ENCODE assay signal across 28 cellular contexts in the genomic region with DNA sequence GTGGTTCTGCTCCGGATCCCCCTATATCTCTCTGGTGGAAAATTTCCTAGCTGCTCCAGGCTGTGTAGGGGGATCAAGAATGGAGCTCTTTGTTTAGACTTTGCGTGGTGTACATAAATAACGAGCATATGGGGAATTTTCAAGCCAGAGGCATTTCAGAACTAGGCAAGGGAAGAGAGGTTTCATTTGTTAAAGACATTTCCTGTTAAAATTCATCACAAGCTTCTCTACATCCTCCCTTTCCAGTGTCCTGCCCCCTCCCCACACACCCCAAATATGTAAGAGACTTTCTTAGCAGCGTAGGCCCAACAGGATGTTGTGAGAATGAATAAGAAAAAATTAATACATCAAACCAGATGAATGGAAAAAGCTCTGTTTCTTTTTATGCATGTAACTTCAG.
DNase-seq lines count a peak whose midpoint lies in the region; ATAC-seq and TF ChIP-seq lines count a peak whose summit lies in the region.
"Had no signal": no experiment of that assay in that cellular context is flagged by ENCODE, and none has a peak within 500 bp of the region (broad histone marks: within the 10 kb centered on the region; RNA-seq: fewer than 3 reads in every experiment).

No MANE protein-coding gene starts in this region.

- H3K27me3 ChIP-seq in AG04450 (ENCODE audit: control insufficient read depth, insufficient read depth, low read length) (no peaks in the 10 kb centered on the region), mesenchymal stem cell (ENCODE audit: control insufficient read depth in 1 of 2, insufficient read depth in 1 of 2, low read length in 2 of 2) (peaks cover 0 to 9% of the 10 kb centered on the region in 2 experiments), vagina (no peaks in the 10 kb centered on the region), right atrium auricular region (no peaks in the 10 kb centered on the region)
- H3K27me3 ChIP-seq in CD4-positive, alpha-beta T cell (ENCODE audit: control insufficient read depth, insufficient read depth, low read length), result no peaks in the 10 kb centered on the region
- H3K27me3 ChIP-seq: thyroid gland had no signal

- H3K9me3 ChIP-seq in AG04450 (ENCODE audit: control insufficient read depth, insufficient read depth, low read length) (peaks cover 6% of the 10 kb centered on the region), mesenchymal stem cell (ENCODE audit: control insufficient read depth, low read length) (no peaks in the 10 kb centered on the region), vagina (no peaks in the 10 kb centered on the region), right atrium auricular region (no peaks in the 10 kb centered on the region)
- no peaks in the 10 kb centered on the region for H3K9me3 ChIP-seq in CD4-positive, alpha-beta T cell (ENCODE audit: control insufficient read depth, low read length)
- H3K9me3 ChIP-seq: heart left ventricle, lower lobe of right lung, thyroid gland had no signal

- no peak overlapping the region for H3K27ac Mint-ChIP-seq in CD4-positive, alpha-beta T cell
- H3K27ac Mint-ChIP-seq in T-helper 2 cell treated with Interferon-gamma antibody and Interleukin-4, amounts not matched to agents 5 μg/mL and 100 μg/mL, for 36 hours, result no peak overlapping the region
- H3K27ac Mint-ChIP-seq: CD14-positive monocyte, HFFc6, progenitor cell of endocrine pancreas, WTC11 had no signal

- TF ChIP-seq CTCF in AG04450 (IDR thresholded peaks at IDR 0.05; ENCODE audit: low read depth, low read length) (no peak), vagina (IDR thresholded peaks at IDR 0.05) (no peak), right atrium auricular region (IDR thresholded peaks at IDR 0.05) (no peak)
- no peak for TF ChIP-seq CTCF in CD4-positive, alpha-beta T cell (IDR thresholded peaks at IDR 0.05)

- peak; percentile 30 for DNase-seq in AG04450 (ENCODE audit: low read depth, low spot score)
- DNase-seq in CD4-positive, alpha-beta T cell, result no peak
- DNase-seq in T-helper 2 cell treated with Interferon-gamma antibody and Interleukin-4, amounts not matched to agents 5 μg/mL and 100 μg/mL, for 36 hours (ENCODE audit: low spot score), result peak; percentile 20
- peak; percentile 71 for DNase-seq in mesenchymal stem cell
- DNase-seq in vagina (ENCODE audit: extremely low spot score in 2 of 2), result no peak
- DNase-seq in germinal center (ENCODE audit: low spot score), result no peak
- DNase-seq in right atrium auricular region (ENCODE audit: low spot score), result no peak
- DNase-seq: activated naive CD4-positive, alpha-beta T cell treated with anti-CD3 and anti-CD28 coated beads, Interleukin-2, amount 50 U/mL, for 16 hours; activated T-cell treated with anti-CD3 and anti-CD28 coated beads, Interleukin-2, amount 50 U/mL, for 4 hours; effector CD4-positive, alpha-beta T cell; HFFc6; Kasumi-1; kidney glomerular epithelial cell; lower lobe of right lung; MV-4-11; NCI-H1694; NCI-H526 treated with DMSO at 0.1 percent for 48 hours; PC-9; Right ventricle myocardium superior; stimulated activated naive CD8-positive, alpha-beta T cell treated with anti-CD3 and anti-CD28 coated beads, Interleukin-15, amount 100 ng/mL, for 72 hours; SW 1271; thyroid gland had no signal

- WGBS in mesenchymal stem cell, result 44% methylated on average over 2 of the region's 4 CpGs

- CTCF ChIA-PET in AG04450 (lab: Charles Lee), result interaction anchor here (1.0 to 1.3 kb wide), 3 partner anchors 26 to 1137 kb away, joined by 3 read pairs; no protein-coding TSS in a partner anchor
- CTCF ChIA-PET in CD4-positive, alpha-beta T cell (lab: Charles Lee), result no interaction called here

- H2AFZ ChIP-seq in mesenchymal stem cell (ENCODE audit: low read depth, low read length), result no peak overlapping the region
- H2AFZ ChIP-seq: PC-9 had no signal

- H3K27ac ChIP-seq in AG04450 (ENCODE audit: low read depth, low read length), result peak overlapping the region; percentile 71
- no peak overlapping the region for H3K27ac ChIP-seq in CD4-positive, alpha-beta T cell (ENCODE audit: low read depth, low read length)
- H3K27ac ChIP-seq in mesenchymal stem cell (ENCODE audit: low read length, poor library complexity, severe bottlenecking), result no peak overlapping the region
- no peak overlapping the region for H3K27ac ChIP-seq in vagina
- no peak overlapping the region for H3K27ac ChIP-seq in right atrium auricular region
- H3K27ac ChIP-seq: heart left ventricle, lower lobe of right lung, PC-9, thyroid gland had no signal

- no peak overlapping the region for H4K91ac ChIP-seq in mesenchymal stem cell (ENCODE audit: low read length)

- H4K8ac ChIP-seq in mesenchymal stem cell (ENCODE audit: low read length), result peak overlapping the region; percentile 90

- H2BK12ac ChIP-seq in mesenchymal stem cell (ENCODE audit: low read length in 2 of 2), result peak overlapping the region in 1 of 2 experiments; percentile 80

- H3K9ac ChIP-seq in mesenchymal stem cell (ENCODE audit: low read length), result no peak overlapping the region

- no peak overlapping the region for H2BK5ac ChIP-seq in mesenchymal stem cell (ENCODE audit: low read depth, low read length, poor library complexity, severe bottlenecking)

- H3K4me1 ChIP-seq in mesenchymal stem cell (ENCODE audit: control insufficient read depth, insufficient read depth, low read depth, low read length) (no peaks in the 10 kb centered on the region), vagina (no peaks in the 10 kb centered on the region), right atrium auricular region (no peaks in the 10 kb centered on the region)
- H3K4me1 ChIP-seq: lower lobe of right lung, thyroid gland had no signal

- peaks cover 7% of the 10 kb centered on the region for H3K4me1 Mint-ChIP-seq in CD4-positive, alpha-beta T cell (ENCODE audit: low read depth)
- peaks cover 8% of the 10 kb centered on the region for H3K4me1 Mint-ChIP-seq in T-helper 2 cell treated with Interferon-gamma antibody and Interleukin-4, amounts not matched to agents 5 μg/mL and 100 μg/mL, for 36 hours (ENCODE audit: low read depth)
- H3K4me1 Mint-ChIP-seq: CD14-positive monocyte had no signal

- ATAC-seq in CD4-positive, alpha-beta T cell (ENCODE audit: poor library complexity), result peak; percentile 44
- ATAC-seq in HG03378 (IDR thresholded peaks at IDR 0.05; ENCODE audit: unreplicated experiment), result no peak
- ATAC-seq: HepG2; lower lobe of right lung; stimulated activated naive CD8-positive, alpha-beta T cell treated with anti-CD3 and anti-CD28 coated beads, Interleukin-15, amount 100 ng/mL, for 72 hours; WTC11 had no signal

- H3K4me3 ChIP-seq in AG04450 (ENCODE audit: low read depth, low read length) (no peak overlapping the region), mesenchymal stem cell (ENCODE audit: insufficient read depth in 1 of 2, low read depth in 1 of 2, low read length in 2 of 2) (no peak overlapping the region), vagina (no peak overlapping the region), right atrium auricular region (no peak overlapping the region)
- H3K4me3 ChIP-seq: heart left ventricle, lower lobe of right lung, PC-9, thyroid gland had no signal

- H3K9me3 Mint-ChIP-seq in CD4-positive, alpha-beta T cell, result no peaks in the 10 kb centered on the region
- no peaks in the 10 kb centered on the region for H3K9me3 Mint-ChIP-seq in T-helper 2 cell treated with Interferon-gamma antibody and Interleukin-4, amounts not matched to agents 5 μg/mL and 100 μg/mL, for 36 hours
- H3K9me3 Mint-ChIP-seq: activated T-cell treated with anti-CD3 and anti-CD28 coated beads, Interleukin-2, amount 50 U/mL, for 4 hours; HFFc6 had no signal

- H3K79me1 ChIP-seq in mesenchymal stem cell (replicated peaks; ENCODE audit: low read length, poor library complexity, severe bottlenecking), result no peaks in the 10 kb centered on the region

- POLR2A ChIA-PET in AG04450 (lab: Yijun Ruan, JAX), result interaction anchor here (1.0 to 1.1 kb wide), 2 partner anchors 214 to 1136 kb away, joined by 3 read pairs; a partner anchor contains a TSS
- POLR2A ChIA-PET in CD4-positive, alpha-beta T cell (lab: Charles Lee), result no interaction called here

- no peak overlapping the region for H2AK5ac ChIP-seq in mesenchymal stem cell (ENCODE audit: low read length, severe bottlenecking)

- no peaks in the 10 kb centered on the region for H3K27me3 Mint-ChIP-seq in CD4-positive, alpha-beta T cell
- no peaks in the 10 kb centered on the region for H3K27me3 Mint-ChIP-seq in T-helper 2 cell treated with Interferon-gamma antibody and Interleukin-4, amounts not matched to agents 5 μg/mL and 100 μg/mL, for 36 hours (ENCODE audit: low read depth)

- no peaks in the 10 kb centered on the region for H3K36me3 Mint-ChIP-seq in CD4-positive, alpha-beta T cell (ENCODE audit: low read depth)
- no peaks in the 10 kb centered on the region for H3K36me3 Mint-ChIP-seq in T-helper 2 cell treated with Interferon-gamma antibody and Interleukin-4, amounts not matched to agents 5 μg/mL and 100 μg/mL, for 36 hours (ENCODE audit: low read depth)
- H3K36me3 Mint-ChIP-seq: CD14-positive monocyte, WTC11 had no signal

- H3K36me3 ChIP-seq in mesenchymal stem cell (ENCODE audit: control insufficient read depth in 1 of 2, insufficient read depth in 2 of 2, low read depth in 1 of 2, low read length in 2 of 2) (no peaks in the 10 kb centered on the region), vagina (no peaks in the 10 kb centered on the region), right atrium auricular region (no peaks in the 10 kb centered on the region)
- H3K36me3 ChIP-seq: heart left ventricle, lower lobe of right lung, thyroid gland had no signal

- no peak for TF ChIP-seq POLR2A in vagina (IDR thresholded peaks at IDR 0.05)

- peak overlapping the region; percentile 69 to 89 for H3K18ac ChIP-seq in mesenchymal stem cell (ENCODE audit: low read depth in 1 of 2, low read length in 2 of 2)

- H2BK120ac ChIP-seq in mesenchymal stem cell (ENCODE audit: low read depth, low read length), result peak overlapping the region; percentile 95

- peak overlapping the region; percentile 57 to 96 for H3K4ac ChIP-seq in mesenchymal stem cell (ENCODE audit: low read depth in 1 of 2, low read length in 2 of 2)

- no peak overlapping the region for H3K4me3 Mint-ChIP-seq in CD4-positive, alpha-beta T cell
- no peak overlapping the region for H3K4me3 Mint-ChIP-seq in T-helper 2 cell treated with Interferon-gamma antibody and Interleukin-4, amounts not matched to agents 5 μg/mL and 100 μg/mL, for 36 hours
- H3K4me3 Mint-ChIP-seq: activated T-cell treated with anti-CD3 and anti-CD28 coated beads, Interleukin-2, amount 50 U/mL, for 4 hours; CD14-positive monocyte; HFFc6; stimulated activated naive CD8-positive, alpha-beta T cell treated with anti-CD3 and anti-CD28 coated beads, Interleukin-15, amount 100 ng/mL, for 72 hours; WTC11 had no signal

- H3K4me2 ChIP-seq in mesenchymal stem cell (ENCODE audit: low read length, poor library complexity, severe bottlenecking), result no peak overlapping the region
- H3K4me2 ChIP-seq: PC-9 had no signal

- no peak overlapping the region for H3K23ac ChIP-seq in mesenchymal stem cell (ENCODE audit: low read length in 2 of 2)

- intact Hi-C loops in CD4-positive, alpha-beta T cell (cut with DNase I, micrococcal nuclease), result no loop called here
- intact Hi-C loops in vagina (cut with DNase I), result no loop called here

- no peak overlapping the region for H3K14ac ChIP-seq in mesenchymal stem cell (ENCODE audit: low read length in 2 of 2)

- no peak overlapping the region for H2BK15ac ChIP-seq in mesenchymal stem cell (ENCODE audit: low read depth, poor library complexity, severe bottlenecking)

Comparison
In these comparisons a context has a peak if more than half of its experiments do, and no peak if none do; other contexts are left out.
1. DNase-seq: peak in AG04450 (single experiment), T-helper 2 cell treated with Interferon-gamma antibody and Interleukin-4, amounts not matched to agents 5 μg/mL and 100 μg/mL, for 36 hours (single experiment) and mesenchymal stem cell (single experiment); none in CD4-positive, alpha-beta T cell (0 of 10), vagina (0 of 2), germinal center (single experiment) and right atrium auricular region (single experiment).